19 cellular contexts compared by ENCODE assay signal in the genomic region with DNA sequence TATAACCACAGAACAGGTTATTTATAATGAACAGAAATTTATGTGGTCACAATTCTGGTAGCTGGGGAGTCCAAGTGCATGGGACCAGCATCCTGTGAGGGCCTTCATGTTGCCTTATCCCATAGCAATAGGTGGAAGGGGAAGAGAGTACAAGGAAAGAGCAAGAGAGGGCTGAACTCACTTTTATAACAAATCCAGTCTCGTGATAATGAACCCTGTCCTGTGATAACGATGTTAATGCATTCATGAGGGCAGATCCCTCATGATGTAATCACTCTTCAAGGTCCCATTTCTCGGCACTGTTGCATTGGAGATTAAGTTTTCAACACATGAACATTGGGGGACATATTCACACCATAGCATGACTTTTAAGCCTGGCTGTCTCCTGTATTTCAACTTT. TPM values are rescaled to one million over a fixed set of nuclear protein-coding genes. Genes with fewer than 3 reads are reported as not detected.
DNase-seq lines count a peak whose midpoint lies in the region; ATAC-seq, FAIRE-seq and TF ChIP-seq lines count a peak whose summit lies in the region.
"Had no signal": no experiment of that assay in that cellular context is flagged by ENCODE, and none has a peak within 500 bp of the region (broad histone marks: within the 10 kb centered on the region; RNA-seq: fewer than 3 reads in every experiment).

No MANE protein-coding gene starts in this region.

- H3K4ac ChIP-seq in mesenchymal stem cell (ENCODE audit: low read depth in 1 of 2, low read length in 2 of 2) = no peak overlapping the region

- no peaks in the 10 kb centered on the region for H3K36me3 ChIP-seq in adipocyte (ENCODE audit: control insufficient read depth, insufficient read depth, low read length, severe bottlenecking)
- no peaks in the 10 kb centered on the region for H3K36me3 ChIP-seq in bronchial epithelial cell (ENCODE audit: control insufficient read depth, insufficient read depth, low read length)
- no peaks in the 10 kb centered on the region for H3K36me3 ChIP-seq in mesenchymal stem cell (ENCODE audit: control insufficient read depth in 1 of 2, insufficient read depth in 2 of 2, low read depth in 1 of 2, low read length in 2 of 2)
- no peaks in the 10 kb centered on the region for H3K36me3 ChIP-seq in transverse colon
- H3K36me3 ChIP-seq in MM.1S (replicated peaks; ENCODE audit: insufficient read depth, low read length) = no peaks in the 10 kb centered on the region
- H3K36me3 ChIP-seq: SJCRH30 had no signal

- no peak overlapping the region for H4K91ac ChIP-seq in mesenchymal stem cell (ENCODE audit: low read length)

- no peak overlapping the region for H3K18ac ChIP-seq in mesenchymal stem cell (ENCODE audit: low read depth in 1 of 2, low read length in 2 of 2)

- H3K14ac ChIP-seq in mesenchymal stem cell (ENCODE audit: low read length in 2 of 2) = no peak overlapping the region

- no peaks in the 10 kb centered on the region for H3K79me2 ChIP-seq in MM.1S (ENCODE audit: low read length)

- no peak overlapping the region for H3K4me2 ChIP-seq in mesenchymal stem cell (ENCODE audit: low read length, poor library complexity, severe bottlenecking)
- no peak overlapping the region for H3K4me2 ChIP-seq in MM.1S (ENCODE audit: low read depth, low read length)
- H3K4me2 ChIP-seq: PC-9 had no signal

- peaks cover 19% of the 10 kb centered on the region for H3K4me1 ChIP-seq in adipocyte (ENCODE audit: control insufficient read depth, insufficient read depth, low read length)
- H3K4me1 ChIP-seq in mesenchymal stem cell (ENCODE audit: control insufficient read depth, insufficient read depth, low read depth, low read length) = no peaks in the 10 kb centered on the region
- H3K4me1 ChIP-seq in transverse colon = peaks cover 0 to 28% (median 2%) of the 10 kb centered on the region in 4 donors
- no peaks in the 10 kb centered on the region for H3K4me1 ChIP-seq in MM.1S (ENCODE audit: low read length)
- H3K4me1 ChIP-seq: SJCRH30 had no signal

- no peak for TF ChIP-seq POLR2A in transverse colon (IDR thresholded peaks at IDR 0.05)

- no peaks in the 10 kb centered on the region for H3K79me1 ChIP-seq in mesenchymal stem cell (replicated peaks; ENCODE audit: low read length, poor library complexity, severe bottlenecking)

- H3K4me3 ChIP-seq in adipocyte (ENCODE audit: low read length) (peak overlapping the region; percentile 56), bronchial epithelial cell (ENCODE audit: low read depth, low read length) (no peak overlapping the region), mesenchymal stem cell (ENCODE audit: insufficient read depth in 1 of 2, low read depth in 1 of 2, low read length in 2 of 2) (no peak overlapping the region), transverse colon (no peak overlapping the region), MM.1S (ENCODE audit: low read length) (no peak overlapping the region)
- H3K4me3 ChIP-seq: PC-9, SJCRH30 had no signal

- WGBS in mesenchymal stem cell = 78% methylated on average over 3 of the region's 3 CpGs
- WGBS in transverse colon (ENCODE audit: low coverage in 1 of 2), 2 donors = 50 to 55% methylated on average over 3 of the region's 3 CpGs

- DNase-seq in adipocyte (ENCODE audit: low read depth) (no peak), bronchial epithelial cell (ENCODE audit: low read depth) (no peak), mesenchymal stem cell (no peak), transverse colon (no peak), MM.1S (no peak)
- no peak for DNase-seq in stimulated activated CD8-positive, alpha-beta memory T cell treated with anti-CD3 and anti-CD28 coated beads, Interleukin-4, amount 100 ng/mL, for 48 hours
- DNase-seq: ACHN, AML-193, DMS79, KG1, MV-4-11, NCI-H187 treated with DMSO at 0.1 percent for 48 hours, NCI-H345, NCI-H526, PC-9, SJCRH30 had no signal

- H2AFZ ChIP-seq in mesenchymal stem cell (ENCODE audit: low read depth, low read length) (peak overlapping the region; percentile 14), MM.1S (ENCODE audit: low read length) (no peak overlapping the region)
- H2AFZ ChIP-seq: PC-9 had no signal

- H3K9me3 ChIP-seq in adipocyte (ENCODE audit: control insufficient read depth, low read length) (no peaks in the 10 kb centered on the region), mesenchymal stem cell (ENCODE audit: control insufficient read depth, low read length) (no peaks in the 10 kb centered on the region), transverse colon (peaks cover 0 to 7% of the 10 kb centered on the region in 2 donors), MM.1S (replicated peaks; ENCODE audit: insufficient read depth, low read length) (no peaks in the 10 kb centered on the region)

- H2AK5ac ChIP-seq in mesenchymal stem cell (ENCODE audit: low read length, severe bottlenecking) = no peak overlapping the region

- H3K23ac ChIP-seq in mesenchymal stem cell (ENCODE audit: low read length in 2 of 2) = no peak overlapping the region

- H3K27ac ChIP-seq in mesenchymal stem cell (ENCODE audit: low read length, poor library complexity, severe bottlenecking) = no peak overlapping the region
- peak overlapping the region; percentile 46 to 82 (median 60) for H3K27ac ChIP-seq in transverse colon
- no peak overlapping the region for H3K27ac ChIP-seq in MM.1S (ENCODE audit: low read length)
- H3K27ac ChIP-seq: C4-2B, PC-9, RWPE1, SJCRH30 had no signal

- H3K27me3 ChIP-seq in adipocyte (replicated peaks; ENCODE audit: control insufficient read depth, insufficient read depth, low read length) = no peaks in the 10 kb centered on the region
- no peaks in the 10 kb centered on the region for H3K27me3 ChIP-seq in bronchial epithelial cell (ENCODE audit: control insufficient read depth, insufficient read depth, low read length)
- no peaks in the 10 kb centered on the region for H3K27me3 ChIP-seq in mesenchymal stem cell (ENCODE audit: control insufficient read depth in 1 of 2, insufficient read depth in 1 of 2, low read length in 2 of 2)
- no peaks in the 10 kb centered on the region for H3K27me3 ChIP-seq in transverse colon
- H3K27me3 ChIP-seq in MM.1S (replicated peaks; ENCODE audit: insufficient read depth, low read length) = no peaks in the 10 kb centered on the region

- peak; percentile 50 for FAIRE-seq in bronchial epithelial cell (lab: Jason Lieb, UNC)

- TF ChIP-seq EP300 in transverse colon (IDR thresholded peaks at IDR 0.05; ENCODE audit: low read depth) = no peak

- TF ChIP-seq CTCF in bronchial epithelial cell (IDR thresholded peaks at IDR 0.05; ENCODE audit: insufficient read depth, low read length, severe bottlenecking) = no peak
- no peak for TF ChIP-seq CTCF in transverse colon (IDR thresholded peaks at IDR 0.05)
- no peak for TF ChIP-seq CTCF in MM.1S (IDR thresholded peaks at IDR 0.05; ENCODE audit: low read length)

- no peak overlapping the region for H2BK5ac ChIP-seq in mesenchymal stem cell (ENCODE audit: low read depth, low read length, poor library complexity, severe bottlenecking)

- no peak overlapping the region for H2BK120ac ChIP-seq in mesenchymal stem cell (ENCODE audit: low read depth, low read length)

- H3K9ac ChIP-seq in adipocyte (ENCODE audit: low read length) (no peak overlapping the region), mesenchymal stem cell (ENCODE audit: low read length) (no peak overlapping the region), MM.1S (ENCODE audit: low read length) (no peak overlapping the region)

- no peaks in the 10 kb centered on the region for H3F3A ChIP-seq in MM.1S (ENCODE audit: insufficient read depth, low read length)

- no peak for ATAC-seq in HG02642 (IDR thresholded peaks at IDR 0.05; ENCODE audit: poor library complexity, unreplicated experiment)

- H4K8ac ChIP-seq in mesenchymal stem cell (ENCODE audit: low read length) = no peak overlapping the region

- no peaks in the 10 kb centered on the region for H4K20me1 ChIP-seq in MM.1S (ENCODE audit: insufficient read depth, low read length)

- H3K9me2 ChIP-seq in MM.1S (replicated peaks; ENCODE audit: insufficient read depth, low read length) = no peaks in the 10 kb centered on the region

- intact Hi-C loops in transverse colon (cut with DNase I; ENCODE audit: low total_unique reads) = no loop called here

- no peak overlapping the region for H2BK15ac ChIP-seq in mesenchymal stem cell (ENCODE audit: low read depth, poor library complexity, severe bottlenecking)

- no peak overlapping the region for H2BK12ac ChIP-seq in mesenchymal stem cell (ENCODE audit: low read length in 2 of 2)

- in situ Hi-C loops in transverse colon (cut with MboI; ENCODE audit: low pct_ligation_motif_present in 1 of 4, low pct_unique_long_range_greater_than_20kb in 1 of 4, low sequenced_read_pairs in 3 of 4) = no loop called here

RNA-seq across cellular contexts. Expression of a gene that starts 27.4 kb away (rescaled TPM):
- total RNA-seq in bronchial epithelial cell (1.8 and 2.4 TPM in 2 replicates), transverse colon (10 to 100 TPM in 3 of 4 donors, 1 to 10 TPM in 1; 4.8 to 17.6 (median 13.3) TPM)
- 1.0 TPM for polyA plus RNA-seq in mesenchymal stem cell (2013, experiment 1 of 2)
- polyA plus RNA-seq in mesenchymal stem cell (2013, experiment 2 of 2) = 0.67 TPM

Comparison
In these comparisons a context has a peak if more than half of its experiments do, and no peak if none do; other contexts are left out.
1. H3K27ac ChIP-seq: peak in transverse colon (4 of 4); none in mesenchymal stem cell (single experiment) and MM.1S (single experiment).